Comparison of ENCODE assay signal across 20 cellular contexts in the genomic region with DNA sequence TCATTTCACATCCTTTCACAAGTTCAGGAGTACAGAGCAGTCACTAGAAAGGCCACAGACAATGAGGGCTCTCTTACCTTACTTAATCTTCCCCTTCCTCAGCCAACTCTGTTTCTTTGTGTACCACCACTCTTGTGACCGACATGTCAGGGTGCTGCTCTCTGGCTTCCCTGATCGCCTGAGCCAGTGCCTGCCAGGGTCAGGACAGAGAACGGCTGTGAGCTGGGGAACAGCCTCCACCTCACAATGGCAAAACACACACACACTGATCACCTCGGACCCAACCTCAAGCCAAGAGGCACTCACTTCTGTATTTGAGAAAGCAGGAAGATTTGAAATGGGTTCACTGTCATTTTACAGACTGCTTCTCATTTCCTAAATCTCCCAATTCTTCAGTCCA. TPM values are rescaled to one million over a fixed set of nuclear protein-coding genes. Genes with fewer than 3 reads are reported as not detected.
DNase-seq lines count a peak whose midpoint lies in the region; ATAC-seq and TF ChIP-seq lines count a peak whose summit lies in the region.
"Had no signal": no experiment of that assay in that cellular context is flagged by ENCODE, and none has a peak within 500 bp of the region (broad histone marks: within the 10 kb centered on the region; RNA-seq: fewer than 3 reads in every experiment).

No MANE protein-coding gene starts in this region.

- H3K27me3 ChIP-seq in MM.1S (replicated peaks; ENCODE audit: insufficient read depth, low read length) (no peaks in the 10 kb centered on the region), WERI-Rb-1 (ENCODE audit: insufficient read depth, low read depth, severe bottlenecking) (no peaks in the 10 kb centered on the region), psoas muscle (ENCODE audit: insufficient read depth in 3 of 3, low read length in 2 of 3) (no peaks in the 10 kb centered on the region)

- H3K27me3 Mint-ChIP-seq in stimulated activated naive B cell treated with anti-CD40 and anti-IgM and Interleukin-4, amounts not matched to agents 10 μg/mL and 1 μg/mL and 100 μg/mL, for 72 hours, result no peaks in the 10 kb centered on the region

- no peaks in the 10 kb centered on the region for H3K79me2 ChIP-seq in MM.1S (ENCODE audit: low read length)

- H3K36me3 Mint-ChIP-seq in stimulated activated naive B cell treated with anti-CD40 and anti-IgM and Interleukin-4, amounts not matched to agents 10 μg/mL and 1 μg/mL and 100 μg/mL, for 72 hours, result peaks cover 37 to 42% of the 10 kb centered on the region in 2 donors

- no peak overlapping the region for H3K4me3 Mint-ChIP-seq in stimulated activated naive B cell treated with anti-CD40 and anti-IgM and Interleukin-4, amounts not matched to agents 10 μg/mL and 1 μg/mL and 100 μg/mL, for 72 hours
- H3K4me3 Mint-ChIP-seq: CD8-positive, alpha-beta memory T cell had no signal

- H3K9me3 ChIP-seq in MM.1S (replicated peaks; ENCODE audit: insufficient read depth, low read length) (no peaks in the 10 kb centered on the region), WERI-Rb-1 (ENCODE audit: severe bottlenecking) (no peaks in the 10 kb centered on the region), psoas muscle (no peaks in the 10 kb centered on the region)

- peaks cover 0 to 1% of the 10 kb centered on the region in 2 donors for H3K9me3 Mint-ChIP-seq in stimulated activated naive B cell treated with anti-CD40 and anti-IgM and Interleukin-4, amounts not matched to agents 10 μg/mL and 1 μg/mL and 100 μg/mL, for 72 hours
- H3K9me3 Mint-ChIP-seq: CD8-positive, alpha-beta memory T cell had no signal

- H3K4me3 ChIP-seq in MM.1S (ENCODE audit: low read length) (no peak overlapping the region), WERI-Rb-1 (ENCODE audit: low read depth, low read length) (no peak overlapping the region), psoas muscle (no peak overlapping the region)
- H3K4me3 ChIP-seq: K562 had no signal

- H3K36me3 ChIP-seq in MM.1S (replicated peaks; ENCODE audit: insufficient read depth, low read length), result no peaks in the 10 kb centered on the region
- H3K36me3 ChIP-seq in WERI-Rb-1, result no peaks in the 10 kb centered on the region
- H3K36me3 ChIP-seq in psoas muscle (ENCODE audit: insufficient read depth in 1 of 2, low read depth in 1 of 2), result peaks cover 0 to 17% of the 10 kb centered on the region in 2 donors

- WGBS in psoas muscle, 3 donors, result 77 to 81% (median 77%) methylated on average over 4 of the region's 4 CpGs

- intact Hi-C loops in psoas muscle (cut with DNase I), result no loop called here

- peaks cover 6% of the 10 kb centered on the region; the same call in 1 of the 2 replicates for H3F3A ChIP-seq in MM.1S (ENCODE audit: insufficient read depth, low read length)

- peak; percentile 34 for ATAC-seq in left lobe of liver
- no peak for ATAC-seq in stimulated activated naive B cell treated with anti-CD40 and anti-IgM and Interleukin-4, amounts not matched to agents 10 μg/mL and 1 μg/mL and 100 μg/mL, for 72 hours (replicated peaks)
- ATAC-seq in HG02840 (IDR thresholded peaks at IDR 0.05; ENCODE audit: low FRiP score, unreplicated experiment), result no peak
- no peak for ATAC-seq in psoas muscle
- ATAC-seq: K562 had no signal

- H3K4me2 ChIP-seq in MM.1S (ENCODE audit: low read depth, low read length), result no peak overlapping the region

- H4K20me1 ChIP-seq in MM.1S (ENCODE audit: insufficient read depth, low read length), result no peaks in the 10 kb centered on the region

- no peak overlapping the region for H3K9ac ChIP-seq in MM.1S (ENCODE audit: low read length)

- H3K27ac Mint-ChIP-seq in stimulated activated naive B cell treated with anti-CD40 and anti-IgM and Interleukin-4, amounts not matched to agents 10 μg/mL and 1 μg/mL and 100 μg/mL, for 72 hours, result peak overlapping the region; percentile 85
- H3K27ac Mint-ChIP-seq: CD8-positive, alpha-beta memory T cell had no signal

- DNase-seq in MM.1S (no peak), WERI-Rb-1 (no peak), left lobe of liver (ENCODE audit: low spot score) (no peak), psoas muscle (no peak)
- DNase-seq in stimulated activated naive B cell treated with anti-CD40 and anti-IgM and Interleukin-4, amounts not matched to agents 10 μg/mL and 1 μg/mL and 100 μg/mL, for 72 hours, result no peak
- no peak for DNase-seq in activated naive CD4-positive, alpha-beta T cell (lab: John Stamatoyannopoulos, UW)
- DNase-seq: C1 segment of cervical spinal cord; CD8-positive, alpha-beta memory T cell; DMS53; EL; H7; NCI-H1105 treated with DMSO at 0.1 percent for 48 hours; NCI-H1694; NCI-H2227 treated with DMSO at 0.1 percent for 48 hours; NCI-H510A treated with DMSO at 0.1 percent for 48 hours; NCI-H774; SIG-M5 had no signal

- H3K27ac ChIP-seq in MM.1S (ENCODE audit: low read length) (peak overlapping the region; percentile 7; the same call in 1 of the 2 replicates), WERI-Rb-1 (peak overlapping the region; percentile 28; the same call in 1 of the 2 replicates), psoas muscle (no peak overlapping the region)

- H2AFZ ChIP-seq in MM.1S (ENCODE audit: low read length), result no peak overlapping the region

- H3K4me1 ChIP-seq in MM.1S (ENCODE audit: low read length), result peaks cover 38% of the 10 kb centered on the region
- H3K4me1 ChIP-seq in psoas muscle, result no peaks in the 10 kb centered on the region

- no peaks in the 10 kb centered on the region for H3K9me2 ChIP-seq in MM.1S (replicated peaks; ENCODE audit: insufficient read depth, low read length)

- no peak for TF ChIP-seq CTCF in MM.1S (IDR thresholded peaks at IDR 0.05; ENCODE audit: low read length)
- no peak for TF ChIP-seq CTCF in WERI-Rb-1 (IDR thresholded peaks at IDR 0.05; ENCODE audit: low read depth, low read length)
- TF ChIP-seq CTCF in psoas muscle (IDR thresholded peaks at IDR 0.05), result no peak

- H3K4me1 Mint-ChIP-seq in stimulated activated naive B cell treated with anti-CD40 and anti-IgM and Interleukin-4, amounts not matched to agents 10 μg/mL and 1 μg/mL and 100 μg/mL, for 72 hours, result no peaks in the 10 kb centered on the region
- H3K4me1 Mint-ChIP-seq: CD8-positive, alpha-beta memory T cell had no signal

RNA-seq across cellular contexts. Expression of gene SMLR1, which starts 30.8 kb away (rescaled TPM):
- total RNA-seq in left lobe of liver (22.2 TPM), psoas muscle (not detected)
- polyA plus RNA-seq in psoas muscle, result not detected
- total RNA-seq: CD8-positive, alpha-beta memory T cell; H7; K562; RPMI7951 had no signal
- polyA plus RNA-seq: CD8-positive, alpha-beta memory T cell; K562 had no signal

Comparison
In these comparisons a context has a peak if more than half of its experiments do, and no peak if none do; other contexts are left out.
1. RNA of gene SMLR1, which starts 30.8 kb away (total RNA-seq): 22.2 TPM in left lobe of liver (single experiment); not detected in psoas muscle; every median in the first group is over 10 times any median in the second.